Comparison of ENCODE assay signal across 24 cellular contexts in genomic region chr9:114655689-114656088, GRCh38. TPM values are rescaled to one million over a fixed set of nuclear protein-coding genes. Genes with fewer than 3 reads are reported as not detected.
DNase-seq lines count a peak whose midpoint lies in the region; ATAC-seq, FAIRE-seq and TF ChIP-seq lines count a peak whose summit lies in the region.
"Had no signal": no experiment of that assay in that cellular context is flagged by ENCODE, and none has a peak within 500 bp of the region (broad histone marks: within the 10 kb centered on the region; RNA-seq: fewer than 3 reads in every experiment).

No MANE protein-coding gene starts in this region.

- no peak overlapping the region for H2BK15ac ChIP-seq in IMR-90 (ENCODE audit: low read depth, low read length)

- no peak for TF ChIP-seq RAD21 in IMR-90 (IDR thresholded peaks at IDR 0.05; ENCODE audit: low read length)

- H3K4me3 ChIP-seq in IMR-90 (ENCODE audit: insufficient read depth, low read depth, low read length) (no peak overlapping the region), hepatocyte (no peak overlapping the region)
- H3K4me3 ChIP-seq: A549, left lung, upper lobe of left lung had no signal

- no peaks in the 10 kb centered on the region for H3K9me3 Mint-ChIP-seq in activated T-helper 2 cell treated with anti-CD3 and anti-CD28 coated beads, Interferon-gamma antibody, Interleukin-2, Interleukin-4, amounts not matched to agents 10 μg/mL and 5 μg/mL and 100 μg/mL, durations not matched to agents 14 hours and 24 hours and 36 hours
- H3K9me3 Mint-ChIP-seq: activated T-helper 17 cell treated with anti-CD3 and anti-CD28 coated beads, Interleukin-2, amount 50 U/mL, for 72 hours; central memory CD8-positive, alpha-beta T cell; effector memory CD8-positive, alpha-beta T cell; stimulated activated naive CD8-positive, alpha-beta T cell treated with anti-CD3 and anti-CD28 coated beads, Interleukin-15, Interleukin-2, amounts not matched to agents 100 ng/mL and 50 ng/mL, for 24 hours had no signal

- no peaks in the 10 kb centered on the region for H3K79me2 ChIP-seq in hepatocyte

- H4K20me1 ChIP-seq in IMR-90 (ENCODE audit: insufficient read depth, low read length) (no peaks in the 10 kb centered on the region; the same call in 1 of the 2 replicates), hepatocyte (ENCODE audit: insufficient read depth, poor library complexity, severe bottlenecking) (no peaks in the 10 kb centered on the region)

- H3K27ac ChIP-seq in IMR-90 (ENCODE audit: insufficient read depth, low read length) (no peak overlapping the region), hepatocyte (no peak overlapping the region)
- H3K27ac ChIP-seq: A549, foreskin keratinocyte, left lung, upper lobe of left lung had no signal

- no peaks in the 10 kb centered on the region for H3K9me2 ChIP-seq in hepatocyte (replicated peaks; ENCODE audit: insufficient read depth)

- CTCF ChIA-PET in IMR-90 (lab: Yijun Ruan, JAX), result no interaction called here

- H3K36me3 Mint-ChIP-seq in activated T-helper 2 cell treated with anti-CD3 and anti-CD28 coated beads, Interferon-gamma antibody, Interleukin-2, Interleukin-4, amounts not matched to agents 10 μg/mL and 5 μg/mL and 100 μg/mL, durations not matched to agents 14 hours and 24 hours and 36 hours (ENCODE audit: low read depth), result no peaks in the 10 kb centered on the region
- H3K36me3 Mint-ChIP-seq: CD4-positive, alpha-beta memory T cell had no signal

- TF ChIP-seq CTCF in IMR-90 (conservative IDR thresholded peaks at IDR 0.05; ENCODE audit: low read depth, low read length) (no peak), hepatocyte (IDR thresholded peaks at IDR 0.05; ENCODE audit: poor library complexity) (no peak)

- no peak overlapping the region for H2BK120ac ChIP-seq in IMR-90 (ENCODE audit: low read depth, low read length)

- no peak overlapping the region for H3K27ac Mint-ChIP-seq in activated T-helper 2 cell treated with anti-CD3 and anti-CD28 coated beads, Interferon-gamma antibody, Interleukin-2, Interleukin-4, amounts not matched to agents 10 μg/mL and 5 μg/mL and 100 μg/mL, durations not matched to agents 14 hours and 24 hours and 36 hours
- H3K27ac Mint-ChIP-seq: activated CD4-positive, alpha-beta T cell treated with anti-CD3 and anti-CD28 coated beads for 36 hours; activated T-helper 17 cell treated with anti-CD3 and anti-CD28 coated beads, Interleukin-2, amount 50 U/mL, for 72 hours; effector memory CD8-positive, alpha-beta T cell; stimulated activated naive CD8-positive, alpha-beta T cell treated with anti-CD3 and anti-CD28 coated beads, Interleukin-15, Interleukin-2, amounts not matched to agents 100 ng/mL and 50 ng/mL, for 24 hours had no signal

- no peak overlapping the region for H2BK5ac ChIP-seq in IMR-90 (ENCODE audit: low read depth, low read length, poor library complexity, severe bottlenecking)

- no peaks in the 10 kb centered on the region for H3K36me3 ChIP-seq in IMR-90 (ENCODE audit: control insufficient read depth, insufficient read depth, low read length)
- H3K36me3 ChIP-seq in hepatocyte (replicated peaks; ENCODE audit: insufficient read depth, low read depth), result no peaks in the 10 kb centered on the region
- H3K36me3 ChIP-seq: left lung, upper lobe of left lung had no signal

- no peak overlapping the region for H3K9ac ChIP-seq in IMR-90 (ENCODE audit: low read depth, low read length)

- H3K27me3 ChIP-seq in IMR-90 (ENCODE audit: control insufficient read depth, insufficient read depth, low read length) (peaks cover 9% of the 10 kb centered on the region; the same call in 1 of the 2 replicates), hepatocyte (no peaks in the 10 kb centered on the region)
- H3K27me3 ChIP-seq: foreskin keratinocyte, left lung, upper lobe of left lung had no signal

- H4K8ac ChIP-seq in IMR-90 (ENCODE audit: low read depth in 2 of 2, low read length in 2 of 2), result no peak overlapping the region

- H3K4me2 ChIP-seq in IMR-90 (ENCODE audit: low read depth, low read length) (no peak overlapping the region; the same call in 1 of the 2 replicates), hepatocyte (no peak overlapping the region)
- H3K4me2 ChIP-seq: A549 had no signal

- H3K4ac ChIP-seq in IMR-90 (ENCODE audit: low read depth, low read length), result no peak overlapping the region

- no peak overlapping the region for H4K5ac ChIP-seq in IMR-90 (ENCODE audit: low read depth, low read length)

- no peak overlapping the region for H3K56ac ChIP-seq in IMR-90 (ENCODE audit: extremely low read depth, insufficient read depth, low read length)

- H3K23ac ChIP-seq in IMR-90 (ENCODE audit: low read depth, low read length), result 0 out of 2 replicates have a peak overlapping the region, but pooled peaks have one; percentile 7

- H2AK5ac ChIP-seq in IMR-90 (ENCODE audit: low read depth, low read length), result no peak overlapping the region

- no peaks in the 10 kb centered on the region for H3K79me1 ChIP-seq in IMR-90 (ENCODE audit: low read depth in 1 of 2, low read length in 2 of 2)

- no peaks in the 10 kb centered on the region for H3K27me3 Mint-ChIP-seq in activated T-helper 2 cell treated with anti-CD3 and anti-CD28 coated beads, Interferon-gamma antibody, Interleukin-2, Interleukin-4, amounts not matched to agents 10 μg/mL and 5 μg/mL and 100 μg/mL, durations not matched to agents 14 hours and 24 hours and 36 hours (ENCODE audit: low read depth)
- H3K27me3 Mint-ChIP-seq: activated CD4-positive, alpha-beta T cell treated with anti-CD3 and anti-CD28 coated beads for 36 hours; activated T-helper 17 cell treated with anti-CD3 and anti-CD28 coated beads, Interleukin-2, amount 50 U/mL, for 72 hours; CD4-positive, alpha-beta memory T cell; effector memory CD8-positive, alpha-beta T cell; stimulated activated naive CD8-positive, alpha-beta T cell treated with anti-CD3 and anti-CD28 coated beads, Interleukin-15, Interleukin-2, amounts not matched to agents 100 ng/mL and 50 ng/mL, for 24 hours had no signal

- no TSS peak for BruUV-seq in IMR-90 (replicated peaks; lab: Mats Ljungman, UMichigan)

- H2AK9ac ChIP-seq in IMR-90 (replicated peaks; ENCODE audit: low read depth, low read length, poor library complexity), result peak overlapping the region; percentile 45

- no peak for TF ChIP-seq POLR2A in IMR-90 (IDR thresholded peaks at IDR 0.05; ENCODE audit: low read depth, low read length)
- no peak for TF ChIP-seq POLR2A in H54 (IDR thresholded peaks at IDR 0.05; ENCODE audit: low read depth, low read length)

- peaks cover 19% of the 10 kb centered on the region for H3K4me1 Mint-ChIP-seq in activated T-helper 2 cell treated with anti-CD3 and anti-CD28 coated beads, Interferon-gamma antibody, Interleukin-2, Interleukin-4, amounts not matched to agents 10 μg/mL and 5 μg/mL and 100 μg/mL, durations not matched to agents 14 hours and 24 hours and 36 hours (ENCODE audit: low read depth)

- no peak overlapping the region for H2BK20ac ChIP-seq in IMR-90 (ENCODE audit: low read depth, low read length)

- H3K9me1 ChIP-seq in IMR-90 (ENCODE audit: insufficient read depth, low read length), result no peaks in the 10 kb centered on the region

- 46% methylated on average over 4 of the region's 8 CpGs; no CpG with 5 or more reads in 1 of the 2 experiments for WGBS in IMR-90 (ENCODE audit: extremely low coverage in 2 of 2, insufficient read length in 1 of 2), 2 experiments
- WGBS in hepatocyte (ENCODE audit: low lambda C conversion rate, missing lambda C conversion rate), result 85% methylated on average over 8 of the region's 8 CpGs

- no peaks in the 10 kb centered on the region for H3K9me3 ChIP-seq in IMR-90 (ENCODE audit: control insufficient read depth, insufficient read depth, low read length)
- H3K9me3 ChIP-seq in hepatocyte (ENCODE audit: low read depth), result no peaks in the 10 kb centered on the region
- H3K9me3 ChIP-seq: A549, left lung, upper lobe of left lung had no signal

- H3K18ac ChIP-seq in IMR-90 (ENCODE audit: low read depth, low read length), result no peak overlapping the region

- no peak for FAIRE-seq in H54 (lab: Jason Lieb, UNC)
- FAIRE-seq: A549 had no signal

- H2AFZ ChIP-seq in IMR-90 (replicated peaks; ENCODE audit: low read length, poor library complexity) (no peak overlapping the region), hepatocyte (no peak overlapping the region)

- intact Hi-C loops in IMR-90 (cut with micrococcal nuclease), result no loop called here
- intact Hi-C loops in activated T-helper 2 cell treated with anti-CD3 and anti-CD28 coated beads, Interferon-gamma antibody, Interleukin-2, Interleukin-4, amounts not matched to agents 10 μg/mL and 5 μg/mL and 100 μg/mL, durations not matched to agents 14 hours and 24 hours and 36 hours (cut with micrococcal nuclease), result no loop called here

- in situ Hi-C loops in IMR-90 (cut with MboI; ENCODE audit: low sequenced_read_pairs), result no loop called here

- DNase-seq in AG08395 (ENCODE audit: low spot score) (peak; percentile 63), IMR-90 (peak; percentile 76), astrocyte of the hippocampus (ENCODE audit: low read depth, low spot score) (peak; percentile 25), hepatocyte (ENCODE audit: low spot score) (peak; percentile 21), T-helper 1 cell (no peak), H54 (ENCODE audit: insufficient read length, low spot score) (no peak)
- no peak for DNase-seq in activated T-helper 2 cell treated with anti-CD3 and anti-CD28 coated beads, Interferon-gamma antibody, Interleukin-2, Interleukin-4, amounts not matched to agents 10 μg/mL and 5 μg/mL and 100 μg/mL, durations not matched to agents 14 hours and 24 hours and 36 hours (ENCODE audit: low spot score)
- DNase-seq: activated CD4-positive, alpha-beta T cell treated with anti-CD3 and anti-CD28 coated beads for 36 hours; CD4-positive, alpha-beta memory T cell; effector memory CD8-positive, alpha-beta T cell; foreskin keratinocyte; GOT3; KBM-7; left lung; right cardiac atrium; upper lobe of left lung had no signal

- dilution Hi-C loops in IMR-90 (cut with HindIII; ENCODE audit: low sequenced_read_pairs, unreplicated experiment), result no loop called here

- no peak overlapping the region for H3K14ac ChIP-seq in IMR-90 (replicated peaks; ENCODE audit: low read depth, low read length)

- no peak overlapping the region for H3K4me3 Mint-ChIP-seq in activated T-helper 2 cell treated with anti-CD3 and anti-CD28 coated beads, Interferon-gamma antibody, Interleukin-2, Interleukin-4, amounts not matched to agents 10 μg/mL and 5 μg/mL and 100 μg/mL, durations not matched to agents 14 hours and 24 hours and 36 hours (ENCODE audit: low read depth)
- H3K4me3 Mint-ChIP-seq: activated CD4-positive, alpha-beta T cell treated with anti-CD3 and anti-CD28 coated beads for 36 hours; activated T-helper 17 cell treated with anti-CD3 and anti-CD28 coated beads, Interleukin-2, amount 50 U/mL, for 72 hours; CD4-positive, alpha-beta memory T cell; central memory CD8-positive, alpha-beta T cell; effector memory CD8-positive, alpha-beta T cell; stimulated activated naive CD8-positive, alpha-beta T cell treated with anti-CD3 and anti-CD28 coated beads, Interleukin-15, Interleukin-2, amounts not matched to agents 100 ng/mL and 50 ng/mL, for 24 hours had no signal

- no peak overlapping the region for H4K91ac ChIP-seq in IMR-90 (ENCODE audit: insufficient read depth, low read depth, low read length)

- ATAC-seq in IMR-90 (ENCODE audit: low read depth) (peak; percentile 37), GM21367 (IDR thresholded peaks at IDR 0.05; ENCODE audit: unreplicated experiment) (no peak)
- ATAC-seq: A549; activated CD4-positive, alpha-beta T cell treated with anti-CD3 and anti-CD28 coated beads for 36 hours; activated T-helper 17 cell treated with anti-CD3 and anti-CD28 coated beads, Interleukin-2, amount 50 U/mL, for 72 hours; effector memory CD8-positive, alpha-beta T cell; foreskin keratinocyte; left lung; Panc1; right cardiac atrium; SK-N-SH treated with all-trans-retinoic acid at 6 μM for 48 hours had no signal

- H3K4me1 ChIP-seq in IMR-90 (ENCODE audit: control insufficient read depth, insufficient read depth, low read length) (peaks cover 4% of the 10 kb centered on the region), hepatocyte (ENCODE audit: insufficient read depth) (no peaks in the 10 kb centered on the region)
- H3K4me1 ChIP-seq: foreskin keratinocyte had no signal

- POLR2A ChIA-PET in IMR-90 (lab: Charles Lee; ENCODE audit: unreplicated experiment), result no interaction called here

RNA-seq across cellular contexts. Expression of gene TEX53, which starts 1.9 kb away (rescaled TPM):
- total RNA-seq in IMR-90 (2012; rRNA removed) (not detected in 2 replicates), hepatocyte (not detected in 2 replicates)
- polyA plus RNA-seq in IMR-90 (2012; rRNA removed) (not detected in 2 replicates), hepatocyte (0.44 TPM in 1 of 2 replicates, not detected in the other)
- not detected in 2 replicates for polyA plus RNA-seq in IMR-90 (2012; cell fraction: cytosol; rRNA removed)
- polyA plus RNA-seq in IMR-90 (2012; cell fraction: nucleus; rRNA removed; ENCODE audit: low replicate concordance), result not detected in 2 replicates
- not detected in 2 replicates for total RNA-seq in activated T-helper 2 cell treated with anti-CD3 and anti-CD28 coated beads, Interferon-gamma antibody, Interleukin-2, Interleukin-4, amounts not matched to agents 10 μg/mL and 5 μg/mL and 100 μg/mL, durations not matched to agents 14 hours and 24 hours and 36 hours
- total RNA-seq: activated CD4-positive, alpha-beta T cell treated with anti-CD3 and anti-CD28 coated beads for 36 hours; activated T-helper 17 cell treated with anti-CD3 and anti-CD28 coated beads, Interleukin-2, amount 50 U/mL, for 72 hours; CD4-positive, alpha-beta memory T cell; foreskin keratinocyte; left lung; right cardiac atrium; upper lobe of left lung had no signal
- polyA plus RNA-seq: A549; adipose tissue; CD4-positive, alpha-beta memory T cell; foreskin keratinocyte; right cardiac atrium had no signal

RNA-seq across cellular contexts. Expression of gene TEX48, which starts 26.3 kb away (rescaled TPM):
- total RNA-seq in IMR-90 (2012; rRNA removed) (not detected in 2 replicates), hepatocyte (not detected in 2 replicates)
- polyA plus RNA-seq in IMR-90 (2012; rRNA removed) (not detected in 2 replicates), hepatocyte (not detected in 2 replicates)
- polyA plus RNA-seq in IMR-90 (2012; cell fraction: cytosol; rRNA removed), result not detected in 2 replicates
- not detected in 2 replicates for polyA plus RNA-seq in IMR-90 (2012; cell fraction: nucleus; rRNA removed; ENCODE audit: low replicate concordance)
- total RNA-seq in activated T-helper 2 cell treated with anti-CD3 and anti-CD28 coated beads, Interferon-gamma antibody, Interleukin-2, Interleukin-4, amounts not matched to agents 10 μg/mL and 5 μg/mL and 100 μg/mL, durations not matched to agents 14 hours and 24 hours and 36 hours, result 0.41 and 0.68 TPM in 2 replicates
- total RNA-seq: CD4-positive, alpha-beta memory T cell; foreskin keratinocyte; left lung; right cardiac atrium; upper lobe of left lung had no signal
- polyA plus RNA-seq: A549, adipose tissue, right cardiac atrium had no signal

RNA-seq across cellular contexts. Expression of gene TMEM268, which starts 44.6 kb away (rescaled TPM):
- 2.7 and 2.8 TPM in 2 replicates for total RNA-seq in IMR-90 (2012; rRNA removed)
- 3.7 and 4.9 TPM in 2 replicates for polyA plus RNA-seq in IMR-90 (2012; rRNA removed)
- polyA plus RNA-seq in IMR-90 (2012; cell fraction: cytosol; rRNA removed), result 3.1 and 3.8 TPM in 2 replicates
- 3.9 and 7.1 TPM in 2 replicates for polyA plus RNA-seq in IMR-90 (2012; cell fraction: nucleus; rRNA removed; ENCODE audit: low replicate concordance)
- 8.8 and 9.4 TPM in 2 replicates for total RNA-seq in hepatocyte
- polyA plus RNA-seq in hepatocyte, result 8.2 and 11.1 TPM in 2 replicates
- total RNA-seq in activated T-helper 2 cell treated with anti-CD3 and anti-CD28 coated beads, Interferon-gamma antibody, Interleukin-2, Interleukin-4, amounts not matched to agents 10 μg/mL and 5 μg/mL and 100 μg/mL, durations not matched to agents 14 hours and 24 hours and 36 hours, result 17.7 and 19.4 TPM in 2 replicates

Comparison
In these comparisons a context has a peak if more than half of its experiments do, and no peak if none do; other contexts are left out.
1. DNase-seq: peak in AG08395 (single experiment), IMR-90 (single experiment), astrocyte of the hippocampus (single experiment) and hepatocyte (single experiment); none in T-helper 1 cell (0 of 5), H54 (single experiment) and activated T-helper 2 cell treated with anti-CD3 and anti-CD28 coated beads, Interferon-gamma antibody, Interleukin-2, Interleukin-4, amounts not matched to agents 10 μg/mL and 5 μg/mL and 100 μg/mL, durations not matched to agents 14 hours and 24 hours and 36 hours (single experiment).